ENCODE assay signal across 20 cellular contexts in genomic region chr20:31590717-31591225, GRCh38. TPM values are rescaled to one million over a fixed set of nuclear protein-coding genes. Genes with fewer than 3 reads are reported as not detected.
A peak's percentile ranks its signal among the peaks of the same experiment; 100 is the strongest.
DNase-seq lines count a peak whose midpoint lies in the region; ATAC-seq, FAIRE-seq and TF ChIP-seq lines count a peak whose summit lies in the region.
"Had no signal": no experiment of that assay in that cellular context is flagged by ENCODE, and none has a peak within 500 bp of the region (broad histone marks: within the 10 kb centered on the region; RNA-seq: fewer than 3 reads in every experiment).

No MANE protein-coding gene starts in this region.

- H2BK12ac ChIP-seq in H1 (ENCODE audit: low read depth, low read length) = peak overlapping the region; percentile 55

- H3K36me3 ChIP-seq in ACC112 (ENCODE audit: insufficient read depth, low read length) = no peaks in the 10 kb centered on the region
- H3K36me3 ChIP-seq in H1 (ENCODE audit: control insufficient read depth in 2 of 4, insufficient read depth in 4 of 4, low read length in 3 of 4) = no peaks in the 10 kb centered on the region
- no peaks in the 10 kb centered on the region for H3K36me3 ChIP-seq in stomach
- H3K36me3 ChIP-seq: upper lobe of right lung had no signal

- no peaks in the 10 kb centered on the region for H3K9me3 Mint-ChIP-seq in HFFc6
- H3K9me3 Mint-ChIP-seq in nephron progenitor cell = peaks cover 5% of the 10 kb centered on the region
- H3K9me3 Mint-ChIP-seq: activated naive CD8-positive, alpha-beta T cell treated with anti-CD3 and anti-CD28 coated beads, Interleukin-2, amount 50 U/mL, for 24 hours; CD8-positive, alpha-beta T cell; stimulated activated memory B cell treated with anti-CD40 and anti-IgM and Interleukin-4, amounts not matched to agents 10 μg/mL and 1 μg/mL and 100 μg/mL, for 72 hours had no signal

- H2AFZ ChIP-seq in ACC112 (ENCODE audit: low read length, unreplicated experiment) = no peak overlapping the region
- no peak overlapping the region for H2AFZ ChIP-seq in H1 (ENCODE audit: low read length)

- DNase-seq in HFFc6 = no peak
- DNase-seq in H1 (ENCODE audit: low read depth in 1 of 2, low spot score in 2 of 2) = no peak
- no peak for DNase-seq in nephron progenitor cell
- no peak for DNase-seq in stomach
- DNase-seq in NCI-H187 (lab: John Stamatoyannopoulos, UW) = no peak
- DNase-seq in activated naive CD4-positive, alpha-beta T cell (lab: John Stamatoyannopoulos, UW) = no peak
- DNase-seq: activated CD8-positive, alpha-beta T cell treated with anti-CD3 and anti-CD28 coated beads, Interleukin-2, amount 10 ng/mL, durations not matched to agents 7 days and 5 days; activated naive CD8-positive, alpha-beta T cell treated with anti-CD3 and anti-CD28 coated beads, Interleukin-2, amount 50 U/mL, for 24 hours; CD8-positive, alpha-beta T cell; central memory CD4-positive, alpha-beta T cell; effector CD4-positive, alpha-beta T cell; EL; NCI-H1436 treated with DMSO at 0.1 percent for 48 hours; NCI-H226; upper lobe of right lung had no signal

- H2BK20ac ChIP-seq in H1 (ENCODE audit: low read length) = peak overlapping the region; percentile 97

- H3K79me2 ChIP-seq in ACC112 (ENCODE audit: control insufficient read depth, insufficient read depth, low read length, unreplicated experiment) = peaks cover 4% of the 10 kb centered on the region
- H3K79me2 ChIP-seq in H1 (ENCODE audit: control insufficient read depth in 1 of 2, insufficient read depth in 2 of 2, low read length in 2 of 2) = no peaks in the 10 kb centered on the region

- no peaks in the 10 kb centered on the region for H3K79me1 ChIP-seq in H1 (ENCODE audit: low read depth, low read length)

- H3K27ac ChIP-seq in ACC112 (ENCODE audit: low read depth, low read length) (peak overlapping the region; percentile 57), H1 (ENCODE audit: low read depth, low read length) (no peak overlapping the region), stomach (peak overlapping the region in 1 of 5 donors; percentile 16)
- H3K27ac ChIP-seq: upper lobe of right lung had no signal

- no peak overlapping the region for H3K23ac ChIP-seq in H1 (ENCODE audit: insufficient read length)

- H2AK5ac ChIP-seq in H1 (ENCODE audit: low read depth, low read length) = no peak overlapping the region

- no peak overlapping the region; a peak in 1 of 7 replicates for H3K9ac ChIP-seq in H1 (replicated peaks in 1 of 4; ENCODE audit: extremely low read depth in 1 of 4, low read depth in 3 of 4, low read length in 3 of 4)

- no peak overlapping the region for H4K91ac ChIP-seq in H1 (replicated peaks; ENCODE audit: insufficient read length, low read length)

- no peak for FAIRE-seq in H1 (lab: Jason Lieb, UNC)
- FAIRE-seq: GM19239 had no signal

- peak overlapping the region; percentile 0 for H2BK120ac ChIP-seq in H1 (replicated peaks; ENCODE audit: low read depth, low read length)

- H4K8ac ChIP-seq in H1 (ENCODE audit: extremely low read depth, insufficient read depth, low read length) = no peak overlapping the region

- H4K5ac ChIP-seq in H1 (ENCODE audit: insufficient read length, low read depth, low read length) = peak overlapping the region; percentile 7

- intact Hi-C loops in stomach (cut with DNase I; ENCODE audit: low total_unique reads) = no loop called here

- peak overlapping the region; percentile 26; the same call in 1 of the 2 replicates for H3K18ac ChIP-seq in H1 (ENCODE audit: extremely low read depth, low read length)

- no peaks in the 10 kb centered on the region for H3K27me3 ChIP-seq in ACC112 (ENCODE audit: insufficient read depth, low read length)
- H3K27me3 ChIP-seq in H1 (replicated peaks in 1 of 4; ENCODE audit: control insufficient read depth in 3 of 4, extremely low read depth in 1 of 4, insufficient read depth in 3 of 4, low read length in 3 of 4) = peaks cover 0 to 15% (median 7%) of the 10 kb centered on the region in 4 experiments; a peak in 5 of 7 replicates
- H3K27me3 ChIP-seq in stomach = peaks cover 0 to 10% (median 0%) of the 10 kb centered on the region in 3 donors
- H3K27me3 ChIP-seq: upper lobe of right lung had no signal

- TF ChIP-seq EP300 in H1 (IDR thresholded peaks at IDR 0.05; ENCODE audit: borderline replicate concordance in 1 of 2, low read depth in 2 of 2, low read length in 2 of 2) = no peak
- TF ChIP-seq EP300 in stomach (IDR thresholded peaks at IDR 0.05) = no peak

- 49% methylated on average over 7 of the region's 7 CpGs; no CpG with 5 or more reads in 1 of the 2 experiments for WGBS in H1 (ENCODE audit: extremely low coverage in 1 of 2, insufficient coverage in 1 of 2, insufficient read length in 1 of 2, insufficient replicate concordance in 2 of 2, low coverage in 1 of 2, low lambda C conversion rate in 2 of 2, missing lambda C conversion rate in 1 of 2), 2 experiments
- 86 to 92% (median 91%) methylated on average over 7 of the region's 7 CpGs for WGBS in stomach, 5 donors

- POLR2A ChIA-PET in H1 (lab: Charles Lee; ENCODE audit: partially characterized antibody) = interaction anchor here (0.7 to 12.8 kb wide), 8 partner anchors 11 to 31 kb away, joined by 3 to 281 read pairs (median 4); partner anchors contain the start of gene ID1

- no peak overlapping the region for H2BK15ac ChIP-seq in H1 (ENCODE audit: low read length)

- no peak overlapping the region for H3K56ac ChIP-seq in H1 (replicated peaks; ENCODE audit: insufficient read length, low read depth, low read length)

- H3K9me3 ChIP-seq in H1 (ENCODE audit: insufficient read depth in 2 of 2, low read depth in 1 of 2, low read length in 1 of 2) (no peaks in the 10 kb centered on the region), stomach (no peaks in the 10 kb centered on the region)
- H3K9me3 ChIP-seq: upper lobe of right lung had no signal

- H3K36me3 Mint-ChIP-seq in HFFc6 (ENCODE audit: low read depth) (no peaks in the 10 kb centered on the region), nephron progenitor cell (ENCODE audit: low read depth) (no peaks in the 10 kb centered on the region)
- H3K36me3 Mint-ChIP-seq: CD8-positive, alpha-beta T cell; stimulated activated memory B cell treated with anti-CD40 and anti-IgM and Interleukin-4, amounts not matched to agents 10 μg/mL and 1 μg/mL and 100 μg/mL, for 72 hours had no signal

- H3K4me1 ChIP-seq in ACC112 (ENCODE audit: control insufficient read depth, insufficient read depth, low read length, unreplicated experiment) (peaks cover 45% of the 10 kb centered on the region), H1 (replicated peaks in 1 of 4; ENCODE audit: control insufficient read depth in 3 of 4, insufficient read depth in 4 of 4, low read length in 3 of 4) (peaks cover 16 to 39% (median 37%) of the 10 kb centered on the region in 4 experiments), stomach (peaks cover 14 to 36% (median 27%) of the 10 kb centered on the region in 4 donors)

- ATAC-seq in GM18873 (IDR thresholded peaks at IDR 0.05; ENCODE audit: low FRiP score, unreplicated experiment) = no peak
- ATAC-seq: activated CD8-positive, alpha-beta T cell treated with anti-CD3 and anti-CD28 coated beads, Interleukin-2, amount 10 ng/mL, durations not matched to agents 7 days and 5 days; activated naive CD8-positive, alpha-beta T cell treated with anti-CD3 and anti-CD28 coated beads, Interleukin-2, amount 50 U/mL, for 24 hours; CD8-positive, alpha-beta T cell; stimulated activated memory B cell treated with anti-CD40 and anti-IgM and Interleukin-4, amounts not matched to agents 10 μg/mL and 1 μg/mL and 100 μg/mL, for 72 hours; upper lobe of right lung had no signal

- 0 out of 4 replicates have a peak overlapping the region, but pooled peaks of 1 of the 2 experiments have one; percentile 6 for H3K4me2 ChIP-seq in H1 (ENCODE audit: insufficient read depth in 1 of 2, low read depth in 2 of 2, low read length in 2 of 2)

- H3K27me3 Mint-ChIP-seq in HFFc6 (ENCODE audit: insufficient read depth) = no peaks in the 10 kb centered on the region; the same call in none of the 2 replicates
- H3K27me3 Mint-ChIP-seq in nephron progenitor cell (ENCODE audit: low read depth, poor library complexity) = peaks cover 8% of the 10 kb centered on the region

- CTCF ChIA-PET in H1 (lab: Charles Lee; ENCODE audit: partially characterized antibody) = interaction anchor here (1.0 to 6.1 kb wide), 15 partner anchors 10 to 133 kb away, joined by 3 to 67 read pairs (median 6); partner anchors contain the start of gene ID1

- TF ChIP-seq CTCF in HFFc6 (IDR thresholded peaks at IDR 0.05) (no peak), H1 (IDR thresholded peaks at IDR 0.05; ENCODE audit: control extremely low read depth in 1 of 3, insufficient read depth in 1 of 3, low read depth in 1 of 3, low read length in 3 of 3) (no peak), nephron progenitor cell (IDR thresholded peaks at IDR 0.05) (no peak), stomach (IDR thresholded peaks at IDR 0.05) (no peak)

- H3K4me3 ChIP-seq in ACC112 (ENCODE audit: low read depth, low read length) (no peak overlapping the region), H1 (ENCODE audit: extremely low read depth in 1 of 4, insufficient read depth in 2 of 4, low read depth in 3 of 4, low read length in 4 of 4) (peak overlapping the region in 1 of 4 experiments; percentile 1; a peak in 1 of 8 replicates), stomach (no peak overlapping the region)
- H3K4me3 ChIP-seq: upper lobe of right lung had no signal

- H3K4me1 Mint-ChIP-seq in HFFc6 (ENCODE audit: low read depth) (peaks cover 65% of the 10 kb centered on the region), nephron progenitor cell (peaks cover 44% of the 10 kb centered on the region)

- no peak overlapping the region for H3K4me3 Mint-ChIP-seq in HFFc6
- no peak overlapping the region for H3K4me3 Mint-ChIP-seq in nephron progenitor cell
- H3K4me3 Mint-ChIP-seq: activated CD8-positive, alpha-beta T cell treated with anti-CD3 and anti-CD28 coated beads, Interleukin-2, amount 10 ng/mL, durations not matched to agents 7 days and 5 days; activated naive CD8-positive, alpha-beta T cell treated with anti-CD3 and anti-CD28 coated beads, Interleukin-2, amount 50 U/mL, for 24 hours; CD8-positive, alpha-beta T cell; stimulated activated memory B cell treated with anti-CD40 and anti-IgM and Interleukin-4, amounts not matched to agents 10 μg/mL and 1 μg/mL and 100 μg/mL, for 72 hours had no signal

- H3K4ac ChIP-seq in H1 (replicated peaks; ENCODE audit: insufficient read length, low read depth, low read length) = no peak overlapping the region

- H4K20me1 ChIP-seq in H1 (replicated peaks in 1 of 2; ENCODE audit: control insufficient read depth in 1 of 2, insufficient read depth in 2 of 2, low read length in 2 of 2) = no peaks in the 10 kb centered on the region

- H3K23me2 ChIP-seq in H1 (ENCODE audit: low read depth, low read length) = peaks cover 5% of the 10 kb centered on the region; the same call in 1 of the 2 replicates

- peak overlapping the region; percentile 62; the same call in 1 of the 2 replicates for H2BK5ac ChIP-seq in H1 (ENCODE audit: low read depth, low read length)

- no peak for TF ChIP-seq RAD21 in H1 (IDR thresholded peaks at IDR 0.05 in 1 of 2, conservative IDR thresholded peaks at IDR 0.05 in 1 of 2; ENCODE audit: low read depth in 2 of 2, low read length in 2 of 2)

- H3K27ac Mint-ChIP-seq in HFFc6 (peak overlapping the region; percentile 49), nephron progenitor cell (peak overlapping the region; percentile 48)
- H3K27ac Mint-ChIP-seq: activated CD8-positive, alpha-beta T cell treated with anti-CD3 and anti-CD28 coated beads, Interleukin-2, amount 10 ng/mL, durations not matched to agents 7 days and 5 days; activated naive CD8-positive, alpha-beta T cell treated with anti-CD3 and anti-CD28 coated beads, Interleukin-2, amount 50 U/mL, for 24 hours; CD8-positive, alpha-beta T cell; stimulated activated memory B cell treated with anti-CD40 and anti-IgM and Interleukin-4, amounts not matched to agents 10 μg/mL and 1 μg/mL and 100 μg/mL, for 72 hours had no signal

- TF ChIP-seq POLR2A in H1 (IDR thresholded peaks at IDR 0.05; ENCODE audit: control extremely low read depth in 1 of 2, low read depth in 2 of 2, low read length in 2 of 2) (peak in 1 of 2 experiments; percentile 49; a peak in 1 of 3 replicates), stomach (IDR thresholded peaks at IDR 0.05) (no peak)

- no peak overlapping the region for H3K14ac ChIP-seq in H1 (ENCODE audit: insufficient read length)

RNA-seq across cellular contexts. Expression of gene ID1, which starts 14.3 kb away (rescaled TPM):
- 100 to 1,000 TPM; 397 to 487 (median 452) TPM for total RNA-seq in HFFc6 (2021; fragmentation: NEBNext Ultra II Directional; extraction: Animal tissue kit (Norgen Biotek cat#: 25700))
- total RNA-seq in H1 (2021; fragmentation: NEBNext Ultra II Directional; extraction: Animal tissue kit (Norgen Biotek cat#: 25700)) = 120 and 131 TPM in 2 replicates
- polyA plus RNA-seq in H1 (2011; rRNA removed) (357 and 566 TPM in 2 replicates), stomach (100 to 1,000 TPM; 168 to 585 (median 350) TPM)
- 348 TPM for polyA plus RNA-seq in H1 (2011; cell fraction: cytosol; rRNA removed)
- 267 TPM for polyA plus RNA-seq in H1 (2011; cell fraction: nucleus; rRNA removed)
- polyA plus RNA-seq in H1 (2012, experiment 1 of 2) = 86.5 to 154 TPM (median 117 TPM) in 4 replicates
- 207 TPM for polyA plus RNA-seq in H1 (2012, experiment 2 of 2)
- polyA plus RNA-seq in H1 (2013, experiment 1 of 2) = 89.8 TPM
- 87.6 TPM for polyA plus RNA-seq in H1 (2013, experiment 2 of 2)
- polyA minus RNA-seq in H1 (2011; rRNA and poly(A)+ RNA removed) = 27.5 and 45.7 TPM in 2 replicates
- polyA minus RNA-seq in H1 (2011; cell fraction: cytosol; rRNA and poly(A)+ RNA removed) = 181 TPM
- polyA minus RNA-seq in H1 (2011; cell fraction: nucleus; rRNA and poly(A)+ RNA removed) = 200 TPM
- 100 to 1,000 TPM; 315 to 475 (median 378) TPM for total RNA-seq in stomach

RNA-seq across cellular contexts. Expression of gene COX4I2, which starts 46.9 kb away (rescaled TPM):
- total RNA-seq in HFFc6 (2021; fragmentation: NEBNext Ultra II Directional; extraction: Animal tissue kit (Norgen Biotek cat#: 25700)) = not detected
- total RNA-seq in H1 (2021; fragmentation: NEBNext Ultra II Directional; extraction: Animal tissue kit (Norgen Biotek cat#: 25700)) = not detected in 2 replicates
- polyA plus RNA-seq in H1 (2011; rRNA removed) = 0.26 and 0.97 TPM in 2 replicates
- 0.14 TPM for polyA plus RNA-seq in H1 (2011; cell fraction: cytosol; rRNA removed)
- not detected for polyA plus RNA-seq in H1 (2011; cell fraction: nucleus; rRNA removed)
- 0.64 TPM in 1 of 4 replicates, not detected in the others for polyA plus RNA-seq in H1 (2012, experiment 1 of 2)
- polyA plus RNA-seq in H1 (2012, experiment 2 of 2) = not detected
- polyA plus RNA-seq in H1 (2013, experiment 1 of 2) = not detected
- not detected for polyA plus RNA-seq in H1 (2013, experiment 2 of 2)
- not detected in 2 replicates for polyA minus RNA-seq in H1 (2011; rRNA and poly(A)+ RNA removed)
- polyA minus RNA-seq in H1 (2011; cell fraction: cytosol; rRNA and poly(A)+ RNA removed) = not detected
- not detected for polyA minus RNA-seq in H1 (2011; cell fraction: nucleus; rRNA and poly(A)+ RNA removed)
- total RNA-seq in stomach = 1 to 10 TPM in 2 of 5 donors, not detected in 3; 1.8 to 4.2 TPM
- 1 to 10 TPM; 1.8 to 6.7 (median 4.8) TPM for polyA plus RNA-seq in stomach
- total RNA-seq: activated CD8-positive, alpha-beta T cell treated with anti-CD3 and anti-CD28 coated beads, Interleukin-2, amount 10 ng/mL, durations not matched to agents 7 days and 5 days; CD8-positive, alpha-beta T cell; T-helper 1 cell treated with Interleukin-12 subunit alpha and Interleukin-12 subunit beta and Interleukin-4 antibody, amounts not matched to agents 30 ng/mL and 1 ng/mL, for 36 hours had no signal
